8 cellular contexts compared by ENCODE assay signal in the genomic region with DNA sequence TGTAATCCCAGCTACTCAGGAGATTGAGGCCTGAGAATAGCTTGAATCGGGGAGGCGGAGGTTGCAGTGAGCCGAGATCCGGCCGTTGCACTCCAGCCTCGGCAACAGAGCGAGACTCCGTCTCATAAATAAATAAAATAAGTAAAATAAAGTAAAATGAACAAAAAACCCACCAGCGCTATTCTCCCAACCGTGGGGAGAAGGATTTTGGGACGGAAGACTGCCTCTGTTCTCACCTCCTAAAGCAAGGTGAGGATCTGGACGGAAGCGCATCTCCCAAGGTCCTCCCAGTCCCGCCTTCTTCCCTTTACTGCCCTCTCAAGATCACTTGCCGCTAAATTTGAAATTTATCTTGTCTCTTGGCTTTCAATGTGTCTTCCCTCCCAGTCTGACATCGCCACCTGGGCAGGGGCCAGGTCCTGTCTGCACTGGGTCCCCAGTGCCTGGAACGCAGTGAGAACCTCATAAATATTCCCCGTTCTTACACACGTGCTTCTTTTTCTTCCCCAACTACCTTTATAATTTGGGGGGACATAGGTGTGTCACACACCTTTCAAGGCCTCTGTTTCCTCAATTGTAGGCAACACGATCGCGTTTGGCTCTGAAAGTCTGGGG. TPM values are rescaled to one million over a fixed set of nuclear protein-coding genes. Genes with fewer than 3 reads are reported as not detected.
DNase-seq lines count a peak whose midpoint lies in the region; ATAC-seq and TF ChIP-seq lines count a peak whose summit lies in the region.

No MANE protein-coding gene starts in this region.

- H3K4me3 ChIP-seq in lower lobe of right lung = no peak overlapping the region

- H3K4me1 Mint-ChIP-seq in activated CD4-positive, alpha-beta T cell treated with anti-CD3 and anti-CD28 coated beads, Interleukin-2, amount 10 ng/mL, durations not matched to agents 24 days and 14 days = peaks cover 62% of the 10 kb centered on the region

- peaks cover 38% of the 10 kb centered on the region for H3K36me3 Mint-ChIP-seq in activated CD4-positive, alpha-beta T cell treated with anti-CD3 and anti-CD28 coated beads, Interleukin-2, amount 10 ng/mL, durations not matched to agents 24 days and 14 days (ENCODE audit: low read depth)
- H3K36me3 Mint-ChIP-seq in activated naive CD4-positive, alpha-beta T cell treated with anti-CD3 and anti-CD28 coated beads, Interleukin-2, amount 50 U/mL, for 72 hours = peaks cover 37 to 43% of the 10 kb centered on the region in 2 donors

- H3K9me3 Mint-ChIP-seq in activated CD4-positive, alpha-beta T cell treated with anti-CD3 and anti-CD28 coated beads, Interleukin-2, amount 10 ng/mL, durations not matched to agents 24 days and 14 days = no peaks in the 10 kb centered on the region
- no peaks in the 10 kb centered on the region for H3K9me3 Mint-ChIP-seq in activated naive CD4-positive, alpha-beta T cell treated with anti-CD3 and anti-CD28 coated beads, Interleukin-2, amount 50 U/mL, for 72 hours

- H3K36me3 ChIP-seq in lower lobe of right lung = peaks cover 26% of the 10 kb centered on the region

- H3K27ac ChIP-seq in lower lobe of right lung (peak overlapping the region; percentile 99), temporal lobe (ENCODE audit: low read depth, low read length) (peak overlapping the region; percentile 90)

- peaks cover 41% of the 10 kb centered on the region for H3K4me1 ChIP-seq in lower lobe of right lung

- H3K27ac Mint-ChIP-seq in activated CD4-positive, alpha-beta T cell treated with anti-CD3 and anti-CD28 coated beads, Interleukin-2, amount 10 ng/mL, durations not matched to agents 24 days and 14 days = peak overlapping the region; percentile 96
- peak overlapping the region; percentile 95 to 98 for H3K27ac Mint-ChIP-seq in activated naive CD4-positive, alpha-beta T cell treated with anti-CD3 and anti-CD28 coated beads, Interleukin-2, amount 50 U/mL, for 72 hours

- H3K27me3 ChIP-seq in lower lobe of right lung (ENCODE audit: low read depth) = no peaks in the 10 kb centered on the region

- H3K27me3 Mint-ChIP-seq in activated CD4-positive, alpha-beta T cell treated with anti-CD3 and anti-CD28 coated beads, Interleukin-2, amount 10 ng/mL, durations not matched to agents 24 days and 14 days = no peaks in the 10 kb centered on the region

- intact Hi-C loops in activated CD4-positive, alpha-beta T cell treated with anti-CD3 and anti-CD28 coated beads, Interleukin-2, amount 10 ng/mL, durations not matched to agents 24 days and 14 days (cut with micrococcal nuclease) = no loop called here
- intact Hi-C loops in lower lobe of right lung (cut with DNase I) = no loop called here

- TF ChIP-seq CTCF in lower lobe of right lung (IDR thresholded peaks at IDR 0.05) = no peak

- no peak for ATAC-seq in activated naive CD4-positive, alpha-beta T cell treated with anti-CD3 and anti-CD28 coated beads, Interleukin-2, amount 50 U/mL, for 72 hours
- no peak for ATAC-seq in lower lobe of right lung
- ATAC-seq in HG02623 (IDR thresholded peaks at IDR 0.05; ENCODE audit: unreplicated experiment) = no peak

- peak; percentile 60 for DNase-seq in activated CD4-positive, alpha-beta T cell treated with anti-CD3 and anti-CD28 coated beads, Interleukin-2, amount 10 ng/mL, durations not matched to agents 24 days and 14 days
- DNase-seq in activated CD4-positive, alpha-beta T cell treated with anti-CD3 and anti-CD28 coated beads, Interleukin-2, amount 50 U/mL, for 48 hours = no peak
- no peak for DNase-seq in activated naive CD4-positive, alpha-beta T cell treated with anti-CD3 and anti-CD28 coated beads, Interleukin-2, amount 50 U/mL, for 72 hours (ENCODE audit: low spot score in 2 of 2)
- no peak for DNase-seq in lower lobe of right lung
- DNase-seq in nucleus accumbens (lab: John Stamatoyannopoulos, UW) = no peak
- DNase-seq in GM19238 (ENCODE audit: insufficient read length, low spot score) = no peak

- no peaks in the 10 kb centered on the region for H3K9me3 ChIP-seq in lower lobe of right lung

- peak overlapping the region; percentile 90 for H3K4me3 Mint-ChIP-seq in activated CD4-positive, alpha-beta T cell treated with anti-CD3 and anti-CD28 coated beads, Interleukin-2, amount 10 ng/mL, durations not matched to agents 24 days and 14 days

RNA-seq across cellular contexts. Expression of gene DNAJB1, which starts 1.2 kb away (rescaled TPM):
- total RNA-seq in activated CD4-positive, alpha-beta T cell treated with anti-CD3 and anti-CD28 coated beads, Interleukin-2, amount 10 ng/mL, durations not matched to agents 24 days and 14 days = 117 and 126 TPM in 2 replicates
- total RNA-seq in activated naive CD4-positive, alpha-beta T cell treated with anti-CD3 and anti-CD28 coated beads, Interleukin-2, amount 50 U/mL, for 72 hours = 100 to 1,000 TPM in 1 of 2 donors, 10 to 100 TPM in 1; 59.5 to 124 TPM
- total RNA-seq in lower lobe of right lung = 92.5 TPM
- 29.3 TPM for total RNA-seq in temporal lobe

RNA-seq across cellular contexts. Expression of gene TECR, which starts 10.0 kb away (rescaled TPM):
- 108 and 119 TPM in 2 replicates for total RNA-seq in activated CD4-positive, alpha-beta T cell treated with anti-CD3 and anti-CD28 coated beads, Interleukin-2, amount 10 ng/mL, durations not matched to agents 24 days and 14 days
- 100 to 1,000 TPM; 116 to 118 TPM for total RNA-seq in activated naive CD4-positive, alpha-beta T cell treated with anti-CD3 and anti-CD28 coated beads, Interleukin-2, amount 50 U/mL, for 72 hours
- total RNA-seq in lower lobe of right lung (127 TPM), temporal lobe (12.0 TPM)

RNA-seq across cellular contexts. Expression of gene GIPC1, which starts 23.4 kb away (rescaled TPM):
- 39.9 and 40.1 TPM in 2 replicates for total RNA-seq in activated CD4-positive, alpha-beta T cell treated with anti-CD3 and anti-CD28 coated beads, Interleukin-2, amount 10 ng/mL, durations not matched to agents 24 days and 14 days
- 10 to 100 TPM; 24.8 to 33.3 TPM for total RNA-seq in activated naive CD4-positive, alpha-beta T cell treated with anti-CD3 and anti-CD28 coated beads, Interleukin-2, amount 50 U/mL, for 72 hours
- total RNA-seq in lower lobe of right lung (72.1 TPM), temporal lobe (25.3 TPM)

RNA-seq across cellular contexts. Expression of gene PTGER1, which starts 44.2 kb away (rescaled TPM):
- total RNA-seq in activated CD4-positive, alpha-beta T cell treated with anti-CD3 and anti-CD28 coated beads, Interleukin-2, amount 10 ng/mL, durations not matched to agents 24 days and 14 days = 0.78 and 1.1 TPM in 2 replicates
- under 1 TPM; 0.20 to 0.97 TPM for total RNA-seq in activated naive CD4-positive, alpha-beta T cell treated with anti-CD3 and anti-CD28 coated beads, Interleukin-2, amount 50 U/mL, for 72 hours
- total RNA-seq in lower lobe of right lung = 0.62 TPM
- not detected for total RNA-seq in temporal lobe

RNA-seq across cellular contexts. Expression of gene NDUFB7, which starts 52.5 kb away (rescaled TPM):
- total RNA-seq in activated CD4-positive, alpha-beta T cell treated with anti-CD3 and anti-CD28 coated beads, Interleukin-2, amount 10 ng/mL, durations not matched to agents 24 days and 14 days = 129 and 132 TPM in 2 replicates
- total RNA-seq in activated naive CD4-positive, alpha-beta T cell treated with anti-CD3 and anti-CD28 coated beads, Interleukin-2, amount 50 U/mL, for 72 hours = 100 to 1,000 TPM; 111 to 129 TPM
- total RNA-seq in lower lobe of right lung = 121 TPM
- total RNA-seq in temporal lobe = 101 TPM
